1 cellular context compared by ENCODE assay signal in the genomic region with DNA sequence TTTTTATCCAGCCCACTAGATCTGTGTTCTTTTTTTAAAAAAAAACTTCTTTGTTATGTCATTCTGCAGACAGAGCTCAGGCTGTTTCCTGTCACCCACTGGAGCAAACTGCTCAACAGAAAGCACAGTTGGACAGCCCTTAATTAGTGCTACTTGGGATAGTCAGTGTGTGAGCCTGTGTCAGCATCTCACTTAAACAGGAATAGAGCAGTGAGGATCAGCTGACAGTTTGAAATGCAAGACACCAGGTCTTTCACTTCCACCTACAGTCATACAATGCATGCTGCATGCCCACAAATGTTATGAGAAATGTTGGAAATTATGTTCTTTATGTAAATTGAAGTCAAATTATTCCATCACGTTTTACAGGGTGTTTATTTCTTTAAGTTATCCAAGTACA.
TF ChIP-seq lines count a peak whose summit lies in the region.

No MANE protein-coding gene starts in this region.

TF ChIP-seq in H1, 55 proteins besides CTCF, POLR2A, EP300 and RAD21 (continued from another document):
- TF ChIP-seq SRF (IDR thresholded peaks at IDR 0.05; ENCODE audit: low read depth, low read length) (no peak), NRF1 (IDR thresholded peaks at IDR 0.05; ENCODE audit: low read depth, low read length) (no peak), CHD2 (IDR thresholded peaks at IDR 0.05; ENCODE audit: low read length) (no peak), RNF2 (IDR thresholded peaks at IDR 0.05; ENCODE audit: borderline replicate concordance, low read depth, low read length, missing control alignments, poor library complexity, severe bottlenecking) (no peak)
- TF ChIP-seq, protein P1, sequence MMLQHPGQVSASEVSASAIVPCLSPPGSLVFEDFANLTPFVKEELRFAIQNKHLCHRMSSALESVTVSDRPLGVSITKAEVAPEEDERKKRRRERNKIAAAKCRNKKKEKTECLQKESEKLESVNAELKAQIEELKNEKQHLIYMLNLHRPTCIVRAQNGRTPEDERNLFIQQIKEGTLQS (IDR thresholded peaks at IDR 0.05; ENCODE audit: insufficient read depth, low read depth, low read length): no peak
